In genomic region chr6:67825201-67825895, GRCh38 we compare ENCODE assay signal across 23 cellular contexts.
DNase-seq lines count a peak whose midpoint lies in the region; ATAC-seq and TF ChIP-seq lines count a peak whose summit lies in the region.
"Had no signal": no experiment of that assay in that cellular context is flagged by ENCODE, and none has a peak within 500 bp of the region (broad histone marks: within the 10 kb centered on the region; RNA-seq: fewer than 3 reads in every experiment).

No MANE protein-coding gene starts in this region.

- H4K8ac ChIP-seq in neuronal stem cell (ENCODE audit: low read depth, low read length) (no peak overlapping the region), mesenchymal stem cell (ENCODE audit: low read length) (no peak overlapping the region)

- peak overlapping the region; percentile 56 for H3K14ac ChIP-seq in neuronal stem cell (ENCODE audit: low read length)
- no peak overlapping the region for H3K14ac ChIP-seq in mesenchymal stem cell (ENCODE audit: low read length in 2 of 2)

- H2BK5ac ChIP-seq in neuronal stem cell (ENCODE audit: low read length) (no peak overlapping the region), mesenchymal stem cell (ENCODE audit: low read depth, low read length, poor library complexity, severe bottlenecking) (no peak overlapping the region)

- no peak overlapping the region for H3K27ac Mint-ChIP-seq in chondrocyte (ENCODE audit: unreplicated experiment)
- H3K27ac Mint-ChIP-seq: CD14-positive monocyte; CD4-positive, alpha-beta T cell; CD8-positive, alpha-beta memory T cell had no signal

- 91% methylated on average over 36 of the region's 36 CpGs for WGBS in right cardiac atrium
- WGBS in neuronal stem cell (ENCODE audit: extremely low coverage in 2 of 2, insufficient read length in 2 of 2, insufficient replicate concordance in 1 of 2), 2 donors: no CpG with 5 or more reads among the region's 36 CpGs
- WGBS in mesenchymal stem cell: 93% methylated on average over 33 of the region's 36 CpGs

- no peak overlapping the region for H3K9ac ChIP-seq in neuronal stem cell (ENCODE audit: low read depth, low read length, poor library complexity)
- no peak overlapping the region for H3K9ac ChIP-seq in mesenchymal stem cell (ENCODE audit: low read length)
- H3K9ac ChIP-seq: BLaER1 treated with 17β-estradiol and CSF1 and Interleukin-3, amounts not matched to agents 10 nM and 100 nM; GM23248 had no signal

- H3K4ac ChIP-seq in neuronal stem cell (ENCODE audit: low read length): no peak overlapping the region
- no peak overlapping the region for H3K4ac ChIP-seq in mesenchymal stem cell (ENCODE audit: low read depth in 1 of 2, low read length in 2 of 2)

- no peak overlapping the region for H3K27ac ChIP-seq in right cardiac atrium (ENCODE audit: low read length)
- H3K27ac ChIP-seq in neuronal stem cell (replicated peaks; ENCODE audit: low read length): no peak overlapping the region
- no peak overlapping the region for H3K27ac ChIP-seq in mesenchymal stem cell (ENCODE audit: low read length, poor library complexity, severe bottlenecking)
- H3K27ac ChIP-seq: A549; BLaER1 treated with 17β-estradiol and CSF1 and Interleukin-3, amounts not matched to agents 10 nM and 100 nM; GM23248 had no signal

- H3K9me3 ChIP-seq in right cardiac atrium (ENCODE audit: control insufficient read depth, low read length): no peaks in the 10 kb centered on the region
- no peaks in the 10 kb centered on the region for H3K9me3 ChIP-seq in neuronal stem cell (replicated peaks in 1 of 2; ENCODE audit: control insufficient read depth in 2 of 2, insufficient read depth in 1 of 2, low read depth in 1 of 2, low read length in 2 of 2)
- H3K9me3 ChIP-seq in mesenchymal stem cell (ENCODE audit: control insufficient read depth, low read length): peaks cover 18% of the 10 kb centered on the region
- H3K9me3 ChIP-seq: A549, BE2C had no signal

- no peak overlapping the region for H2BK120ac ChIP-seq in neuronal stem cell (ENCODE audit: low read depth, low read length)
- H2BK120ac ChIP-seq in mesenchymal stem cell (ENCODE audit: low read depth, low read length): no peak overlapping the region

- peaks cover 10% of the 10 kb centered on the region for H3K9me3 Mint-ChIP-seq in chondrocyte (ENCODE audit: low read depth)

- TF ChIP-seq CTCF in chondrocyte (IDR thresholded peaks at IDR 0.05): no peak

- H3K4me1 ChIP-seq in right cardiac atrium (ENCODE audit: control insufficient read depth, insufficient read depth, low read length) (no peaks in the 10 kb centered on the region), neuronal stem cell (ENCODE audit: control insufficient read depth in 2 of 2, insufficient read depth in 1 of 2, low read depth in 1 of 2, low read length in 2 of 2) (no peaks in the 10 kb centered on the region), mesenchymal stem cell (ENCODE audit: control insufficient read depth, insufficient read depth, low read depth, low read length) (no peaks in the 10 kb centered on the region)
- H3K4me1 ChIP-seq: A549; BE2C; BLaER1 treated with 17β-estradiol and CSF1 and Interleukin-3, amounts not matched to agents 10 nM and 100 nM had no signal

- H3K23ac ChIP-seq in neuronal stem cell (ENCODE audit: low read depth, low read length, poor library complexity): no peak overlapping the region
- H3K23ac ChIP-seq in mesenchymal stem cell (ENCODE audit: low read length in 2 of 2): no peak overlapping the region

- H3K4me2 ChIP-seq in neuronal stem cell (ENCODE audit: insufficient read depth, low read length, poor library complexity, severe bottlenecking) (no peak overlapping the region), mesenchymal stem cell (ENCODE audit: low read length, poor library complexity, severe bottlenecking) (no peak overlapping the region)
- H3K4me2 ChIP-seq: A549; BLaER1 treated with 17β-estradiol and CSF1 and Interleukin-3, amounts not matched to agents 10 nM and 100 nM had no signal

- no peak overlapping the region for H3K18ac ChIP-seq in neuronal stem cell (ENCODE audit: low read length)
- no peak overlapping the region for H3K18ac ChIP-seq in mesenchymal stem cell (ENCODE audit: low read depth in 1 of 2, low read length in 2 of 2)

- H3K27me3 ChIP-seq in right cardiac atrium (ENCODE audit: control insufficient read depth, insufficient read depth) (no peaks in the 10 kb centered on the region), neuronal stem cell (ENCODE audit: control insufficient read depth in 3 of 3, insufficient read depth in 3 of 3, low read depth in 1 of 3, low read length in 3 of 3) (no peaks in the 10 kb centered on the region), mesenchymal stem cell (ENCODE audit: control insufficient read depth in 1 of 2, insufficient read depth in 1 of 2, low read length in 2 of 2) (no peaks in the 10 kb centered on the region)
- H3K27me3 ChIP-seq: BE2C; BLaER1 treated with 17β-estradiol and CSF1 and Interleukin-3, amounts not matched to agents 10 nM and 100 nM had no signal

- H3K36me3 Mint-ChIP-seq in chondrocyte (ENCODE audit: low read depth): no peaks in the 10 kb centered on the region
- H3K36me3 Mint-ChIP-seq: CD14-positive monocyte; CD8-positive, alpha-beta memory T cell had no signal

- peaks cover 20% of the 10 kb centered on the region for H3K4me1 Mint-ChIP-seq in chondrocyte (ENCODE audit: low read depth)
- H3K4me1 Mint-ChIP-seq: CD14-positive monocyte; CD8-positive, alpha-beta memory T cell had no signal

- H2BK12ac ChIP-seq in neuronal stem cell (ENCODE audit: low read length) (no peak overlapping the region), mesenchymal stem cell (ENCODE audit: low read length in 2 of 2) (no peak overlapping the region)

- H2AK5ac ChIP-seq in neuronal stem cell (ENCODE audit: low read depth, low read length) (no peak overlapping the region), mesenchymal stem cell (ENCODE audit: low read length, severe bottlenecking) (no peak overlapping the region)

- H3K36me3 ChIP-seq in neuronal stem cell (replicated peaks in 1 of 2; ENCODE audit: control insufficient read depth in 2 of 2, insufficient read depth in 2 of 2, low read length in 2 of 2) (no peaks in the 10 kb centered on the region), mesenchymal stem cell (ENCODE audit: control insufficient read depth in 1 of 2, insufficient read depth in 2 of 2, low read depth in 1 of 2, low read length in 2 of 2) (no peaks in the 10 kb centered on the region)
- H3K36me3 ChIP-seq: BE2C; BLaER1 treated with 17β-estradiol and CSF1 and Interleukin-3, amounts not matched to agents 10 nM and 100 nM had no signal

- H3K4me3 ChIP-seq in right cardiac atrium (ENCODE audit: low read length): no peak overlapping the region
- H3K4me3 ChIP-seq in neuronal stem cell (ENCODE audit: low read length in 2 of 2): no peak overlapping the region
- H3K4me3 ChIP-seq in mesenchymal stem cell (ENCODE audit: insufficient read depth in 1 of 2, low read depth in 1 of 2, low read length in 2 of 2): no peak overlapping the region
- H3K4me3 ChIP-seq: A549; BLaER1 treated with 17β-estradiol and CSF1 and Interleukin-3, amounts not matched to agents 10 nM and 100 nM; GM12878; GM23248 had no signal

- intact Hi-C loops in right cardiac atrium (cut with DNase I): no loop called here
- intact Hi-C loops in cardiac septum (cut with DNase I): no loop called here

- H3K79me1 ChIP-seq in neuronal stem cell (ENCODE audit: low read depth, low read length): no peaks in the 10 kb centered on the region
- no peaks in the 10 kb centered on the region for H3K79me1 ChIP-seq in mesenchymal stem cell (replicated peaks; ENCODE audit: low read length, poor library complexity, severe bottlenecking)

- ATAC-seq in right cardiac atrium (peak in 1 of 2 donors; percentile 19), HG03432 (IDR thresholded peaks at IDR 0.05; ENCODE audit: unreplicated experiment) (no peak)
- ATAC-seq: A549, GM12878 had no signal

- no peak overlapping the region for H3K4me3 Mint-ChIP-seq in chondrocyte (ENCODE audit: unreplicated experiment)
- H3K4me3 Mint-ChIP-seq: CD14-positive monocyte; CD4-positive, alpha-beta T cell; CD8-positive, alpha-beta memory T cell had no signal

- H3K27me3 Mint-ChIP-seq in chondrocyte (ENCODE audit: low read depth): no peaks in the 10 kb centered on the region
- H3K27me3 Mint-ChIP-seq: CD4-positive, alpha-beta T cell; CD8-positive, alpha-beta memory T cell had no signal

- no peak overlapping the region for H4K91ac ChIP-seq in neuronal stem cell (ENCODE audit: low read depth, low read length, poor library complexity)
- H4K91ac ChIP-seq in mesenchymal stem cell (ENCODE audit: low read length): no peak overlapping the region

- H2BK15ac ChIP-seq in neuronal stem cell (ENCODE audit: low read length) (no peak overlapping the region), mesenchymal stem cell (ENCODE audit: low read depth, poor library complexity, severe bottlenecking) (no peak overlapping the region)

- H2AFZ ChIP-seq in neuronal stem cell (ENCODE audit: low read length) (no peak overlapping the region), mesenchymal stem cell (ENCODE audit: low read depth, low read length) (no peak overlapping the region)
- H2AFZ ChIP-seq: GM23248 had no signal

- peak in 2 of 3 donors; percentile 32 to 54 for DNase-seq in right cardiac atrium
- no peak for DNase-seq in cardiac septum (ENCODE audit: low spot score)
- DNase-seq in chondrocyte (ENCODE audit: low spot score): peak; percentile 90
- DNase-seq in neuronal stem cell (ENCODE audit: low spot score): no peak
- no peak for DNase-seq in mesenchymal stem cell
- DNase-seq: 8988T; ACHN; AML-193; BE2C; CD4-positive, alpha-beta T cell; DMS 273 treated with DMSO at 0.1 percent for 48 hours; DMS79; EL; GDM1; GM23248; H7; HCEC 1CT had no signal

Comparison
In these comparisons a context has a peak if more than half of its experiments do, and no peak if none do; other contexts are left out.
1. DNase-seq: peak in right cardiac atrium (2 of 3) and chondrocyte (single experiment); none in cardiac septum (single experiment), neuronal stem cell (single experiment) and mesenchymal stem cell (single experiment).